ENCODE assay signal across 21 cellular contexts in genomic region chr2:177711472-177712276, GRCh38.
DNase-seq lines count a peak whose midpoint lies in the region; ATAC-seq, FAIRE-seq and TF ChIP-seq lines count a peak whose summit lies in the region.
"Had no signal": no experiment of that assay in that cellular context is flagged by ENCODE, and none has a peak within 500 bp of the region (broad histone marks: within the 10 kb centered on the region; RNA-seq: fewer than 3 reads in every experiment).

No MANE protein-coding gene starts in this region.

- peaks cover 4% of the 10 kb centered on the region for H3K27me3 ChIP-seq in brain microvascular endothelial cell (replicated peaks)

- H3K9me3 Mint-ChIP-seq in activated T-helper 1 cell treated with anti-CD3 and anti-CD28 coated beads, Interleukin-12 subunit alpha, Interleukin-12 subunit beta, Interleukin-2, Interleukin-4 antibody, amounts not matched to agents 30 ng/mL and 10 ng/mL and 1 ng/mL, durations not matched to agents 14 hours and 24 hours and 36 hours, result no peaks in the 10 kb centered on the region
- H3K9me3 Mint-ChIP-seq: CD4-positive, alpha-beta memory T cell; H9 had no signal

- FAIRE-seq in G401.6 (lab: Jason Lieb, UNC) (peak; percentile 94), TTC549 (lab: Jason Lieb, UNC) (peak; percentile 99)
- FAIRE-seq: A549, GM12878, GM19239 had no signal

- H3K36me3 Mint-ChIP-seq in activated T-helper 1 cell treated with anti-CD3 and anti-CD28 coated beads, Interleukin-12 subunit alpha, Interleukin-12 subunit beta, Interleukin-2, Interleukin-4 antibody, amounts not matched to agents 30 ng/mL and 10 ng/mL and 1 ng/mL, durations not matched to agents 14 hours and 24 hours and 36 hours (ENCODE audit: low read depth), result no peaks in the 10 kb centered on the region
- H3K36me3 Mint-ChIP-seq: CD4-positive, alpha-beta memory T cell had no signal

- H3K4me3 Mint-ChIP-seq in activated T-helper 1 cell treated with anti-CD3 and anti-CD28 coated beads, Interleukin-12 subunit alpha, Interleukin-12 subunit beta, Interleukin-2, Interleukin-4 antibody, amounts not matched to agents 30 ng/mL and 10 ng/mL and 1 ng/mL, durations not matched to agents 14 hours and 24 hours and 36 hours, result no peak overlapping the region
- H3K4me3 Mint-ChIP-seq: CD4-positive, alpha-beta memory T cell; H9 had no signal

- H3K36me3 ChIP-seq in brain microvascular endothelial cell (replicated peaks), result no peaks in the 10 kb centered on the region
- H3K36me3 ChIP-seq: SJSA1 had no signal

- no peak for ATAC-seq in activated CD4-positive, CD25-positive, alpha-beta regulatory T cell treated with anti-CD3 and anti-CD28 coated beads, Interleukin-2, amount 50 U/mL, for 24 hours
- ATAC-seq: A549, GM12878, Panc1 had no signal

- intact Hi-C loops in activated T-helper 1 cell treated with anti-CD3 and anti-CD28 coated beads, Interleukin-12 subunit alpha, Interleukin-12 subunit beta, Interleukin-2, Interleukin-4 antibody, amounts not matched to agents 30 ng/mL and 10 ng/mL and 1 ng/mL, durations not matched to agents 14 hours and 24 hours and 36 hours (cut with micrococcal nuclease), result no loop called here

- peaks cover 1% of the 10 kb centered on the region for H3K27me3 Mint-ChIP-seq in activated T-helper 1 cell treated with anti-CD3 and anti-CD28 coated beads, Interleukin-12 subunit alpha, Interleukin-12 subunit beta, Interleukin-2, Interleukin-4 antibody, amounts not matched to agents 30 ng/mL and 10 ng/mL and 1 ng/mL, durations not matched to agents 14 hours and 24 hours and 36 hours (ENCODE audit: insufficient read depth)

- no peak overlapping the region for H3K27ac ChIP-seq in brain microvascular endothelial cell
- H3K27ac ChIP-seq: A549, SJSA1 had no signal

- in situ Hi-C loops in brain microvascular endothelial cell (cut with HindIII; ENCODE audit: low pct_ligation_motif_present, low sequenced_read_pairs), result no loop called here

- TF ChIP-seq CTCF in brain microvascular endothelial cell (IDR thresholded peaks at IDR 0.05; ENCODE audit: low read depth, low read length, missing control alignments), result no peak

- peak; percentile 59 for DNase-seq in left kidney (ENCODE audit: low read depth, low spot score)
- peak; percentile 41 for DNase-seq in renal cortical epithelial cell (ENCODE audit: low read depth)
- no peak for DNase-seq in brain microvascular endothelial cell
- DNase-seq in NCI-H2196 (lab: John Stamatoyannopoulos, UW; ENCODE audit: unreplicated experiment), result no peak
- no peak for DNase-seq in activated T-helper 1 cell treated with anti-CD3 and anti-CD28 coated beads, Interleukin-12 subunit alpha, Interleukin-12 subunit beta, Interleukin-2, Interleukin-4 antibody, amounts not matched to agents 30 ng/mL and 10 ng/mL and 1 ng/mL, durations not matched to agents 14 hours and 24 hours and 36 hours (ENCODE audit: low spot score)
- DNase-seq: CD4-positive, alpha-beta memory T cell; DMS153; H9; NCI-H1092 treated with DMSO at 0.1 percent for 48 hours; NCI-H1694; NCI-H2107; NCI-H226; NCI-H524 had no signal

- no peak overlapping the region for H3K27ac Mint-ChIP-seq in activated T-helper 1 cell treated with anti-CD3 and anti-CD28 coated beads, Interleukin-12 subunit alpha, Interleukin-12 subunit beta, Interleukin-2, Interleukin-4 antibody, amounts not matched to agents 30 ng/mL and 10 ng/mL and 1 ng/mL, durations not matched to agents 14 hours and 24 hours and 36 hours
- H3K27ac Mint-ChIP-seq: CD4-positive, alpha-beta memory T cell; H9 had no signal

- H3K4me3 ChIP-seq in brain microvascular endothelial cell (ENCODE audit: low read depth, low read length), result no peak overlapping the region
- H3K4me3 ChIP-seq: A549, GM12878, SJSA1 had no signal

- H3K4me1 Mint-ChIP-seq in activated T-helper 1 cell treated with anti-CD3 and anti-CD28 coated beads, Interleukin-12 subunit alpha, Interleukin-12 subunit beta, Interleukin-2, Interleukin-4 antibody, amounts not matched to agents 30 ng/mL and 10 ng/mL and 1 ng/mL, durations not matched to agents 14 hours and 24 hours and 36 hours (ENCODE audit: low read depth), result no peaks in the 10 kb centered on the region
- H3K4me1 Mint-ChIP-seq: CD4-positive, alpha-beta memory T cell had no signal

Comparison
In these comparisons a context has a peak if more than half of its experiments do, and no peak if none do; other contexts are left out.
1. DNase-seq: peak in left kidney (single experiment) and renal cortical epithelial cell (single experiment); none in brain microvascular endothelial cell (single experiment), NCI-H2196 (single experiment) and activated T-helper 1 cell treated with anti-CD3 and anti-CD28 coated beads, Interleukin-12 subunit alpha, Interleukin-12 subunit beta, Interleukin-2, Interleukin-4 antibody, amounts not matched to agents 30 ng/mL and 10 ng/mL and 1 ng/mL, durations not matched to agents 14 hours and 24 hours and 36 hours (single experiment).